In genomic region chr11:133337905-133338536, GRCh38 we compare ENCODE assay signal across 1 cellular context.
TF ChIP-seq lines count a peak whose summit lies in the region.

No MANE protein-coding gene starts in this region.

TF ChIP-seq in WTC11, 78 proteins besides CTCF, POLR2A, EP300 and RAD21 (continued from another document):
- TF ChIP-seq ZNF219 (CRISPR knock-in tag; IDR thresholded peaks at IDR 0.05; ENCODE audit: borderline replicate concordance): no peak
- no peak for TF ChIP-seq FOXP1 (CRISPR knock-in tag; IDR thresholded peaks at IDR 0.05; ENCODE audit: borderline replicate concordance)
- no peak for TF ChIP-seq ZNF416 (CRISPR knock-in tag; IDR thresholded peaks at IDR 0.05)
- no peak for TF ChIP-seq JAZF1 (CRISPR knock-in tag; IDR thresholded peaks at IDR 0.05)
- no peak for TF ChIP-seq IRF2 (CRISPR knock-in tag; IDR thresholded peaks at IDR 0.05; ENCODE audit: borderline replicate concordance, low read depth)
- no peak for TF ChIP-seq ZNF396 (CRISPR knock-in tag; IDR thresholded peaks at IDR 0.05; ENCODE audit: borderline replicate concordance)
- no peak for TF ChIP-seq E2F5 (CRISPR knock-in tag; IDR thresholded peaks at IDR 0.05)
- no peak for TF ChIP-seq SMAD4 (CRISPR knock-in tag; IDR thresholded peaks at IDR 0.05)
- TF ChIP-seq ELF4 (CRISPR knock-in tag; IDR thresholded peaks at IDR 0.05; ENCODE audit: low read depth): no peak
